In the genomic region with DNA sequence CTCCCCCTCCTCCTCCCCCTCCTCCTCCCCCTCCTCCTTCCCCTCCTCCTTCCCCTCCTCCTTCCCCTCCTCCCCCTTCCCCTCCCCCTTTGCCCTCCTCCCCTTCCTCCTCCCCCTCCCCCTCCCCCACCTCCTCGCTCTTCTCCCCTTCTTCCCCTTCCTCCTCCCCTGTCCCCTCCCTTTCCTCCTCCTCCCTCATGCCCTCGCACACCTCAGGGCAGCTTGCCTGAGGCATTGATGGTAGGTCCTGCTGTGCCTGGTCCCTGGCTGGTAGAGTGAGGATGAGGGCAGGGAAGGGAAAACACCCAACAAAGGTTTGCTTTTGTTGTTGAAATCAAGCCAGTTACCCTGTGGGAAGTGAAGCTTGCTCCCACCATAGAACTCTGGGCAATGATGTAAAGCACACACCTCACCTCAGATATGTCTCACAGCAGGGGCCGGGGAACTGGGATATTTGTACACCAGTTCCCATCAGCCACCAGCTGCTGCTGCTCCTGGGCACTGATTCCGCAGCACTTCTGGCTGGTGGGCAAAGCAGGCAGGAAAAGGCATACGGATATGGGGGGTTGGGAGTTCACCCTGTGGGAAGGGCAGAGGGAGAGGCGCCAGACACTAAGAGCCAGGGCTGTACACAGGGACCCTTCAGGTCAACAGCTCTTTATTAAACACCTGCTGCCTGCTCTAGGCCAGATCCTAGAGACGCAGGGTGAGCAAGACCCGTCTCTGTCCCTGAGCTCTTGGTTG, we compare ENCODE assay signal across 1 cellular context.
TF ChIP-seq lines count a peak whose summit lies in the region.

No MANE protein-coding gene starts in this region.

TF ChIP-seq in HepG2, 621 proteins besides CTCF, POLR2A, EP300 and RAD21:
- TF ChIP-seq ATF7-NPFF (CRISPR knock-in tag; IDR thresholded peaks at IDR 0.05; ENCODE audit: low read depth) (no peak), HNRNPK (IDR thresholded peaks at IDR 0.05; ENCODE audit: low read depth, low read length, poor library complexity, severe bottlenecking) (peak; percentile 7)
TF ChIP-seq in HepG2: peak in this region for 1.
